8 cellular contexts compared by ENCODE assay signal in the genomic region with DNA sequence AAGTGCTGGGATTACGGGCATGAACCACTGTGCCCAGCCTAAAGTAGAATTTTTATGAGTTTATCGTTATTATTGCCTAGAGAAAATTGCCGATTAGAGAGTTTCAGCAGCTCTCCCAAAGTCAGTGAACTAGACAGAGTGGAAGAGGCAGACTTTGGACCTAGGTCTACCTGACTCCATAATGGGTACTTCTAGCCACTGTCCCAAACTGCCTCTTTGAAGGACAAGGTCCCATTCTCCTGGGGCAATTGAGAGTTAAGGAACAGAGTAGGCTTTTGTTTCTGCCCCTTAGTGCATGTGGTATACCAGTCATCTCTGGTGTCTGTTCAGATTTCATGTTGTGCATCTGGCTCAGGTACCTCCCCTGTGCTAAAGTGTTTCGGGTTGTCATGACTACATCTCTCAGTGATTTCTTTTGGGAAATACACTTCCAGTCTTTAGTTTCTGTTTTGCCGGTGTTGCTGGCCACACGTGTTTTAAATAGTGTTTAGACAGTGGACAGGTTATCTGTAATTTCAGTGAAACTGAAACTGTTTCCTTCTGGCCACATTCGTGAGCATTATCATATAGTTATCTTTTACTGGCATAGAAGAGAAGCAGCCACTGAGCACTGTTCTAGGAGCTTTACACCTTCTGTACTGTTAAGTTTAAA.
DNase-seq lines count a peak whose midpoint lies in the region; ATAC-seq and TF ChIP-seq lines count a peak whose summit lies in the region.

No MANE protein-coding gene starts in this region.

- no peaks in the 10 kb centered on the region for H3K9me3 ChIP-seq in DOHH2 (ENCODE audit: control insufficient read depth, insufficient read depth, low read length)

- ATAC-seq in GM19468 (IDR thresholded peaks at IDR 0.05; ENCODE audit: extremely low read depth, unreplicated experiment) (peak; percentile 94), HG03520 (IDR thresholded peaks at IDR 0.05; ENCODE audit: unreplicated experiment) (peak; percentile 95)

- H3K36me3 ChIP-seq in DOHH2 (ENCODE audit: control insufficient read depth, low read length): no peaks in the 10 kb centered on the region

- DNase-seq in epithelial cell of esophagus (ENCODE audit: low read depth): peak; percentile 10
- no peak for DNase-seq in HPDE6-E6E7 (ENCODE audit: extremely low spot score)
- no peak for DNase-seq in NCI-H146 treated with DMSO at 0.1 percent for 48 hours (lab: John Stamatoyannopoulos, UW; ENCODE audit: unreplicated experiment)
- no peak for DNase-seq in nucleus accumbens (lab: John Stamatoyannopoulos, UW)
- DNase-seq in NCI-H2227 (lab: John Stamatoyannopoulos, UW; ENCODE audit: unreplicated experiment): no peak

- H3F3A ChIP-seq in DOHH2 (ENCODE audit: control insufficient read depth, insufficient read depth): no peaks in the 10 kb centered on the region

- no peaks in the 10 kb centered on the region for H3K9me2 ChIP-seq in DOHH2 (replicated peaks; ENCODE audit: control insufficient read depth, low read length)

- no peaks in the 10 kb centered on the region for H4K20me1 ChIP-seq in DOHH2 (ENCODE audit: control insufficient read depth, insufficient read depth, low read depth, low read length)

- TF ChIP-seq CTCF in DOHH2 (IDR thresholded peaks at IDR 0.05; ENCODE audit: low read depth, low read length, poor library complexity, severe bottlenecking) (no peak), epithelial cell of esophagus (IDR thresholded peaks at IDR 0.05; ENCODE audit: insufficient read depth, low read depth, low read length, missing control alignments) (no peak)

- H3K27me3 ChIP-seq in DOHH2 (ENCODE audit: control insufficient read depth, low read length): no peaks in the 10 kb centered on the region

- H3K27ac ChIP-seq in DOHH2 (ENCODE audit: low read depth, low read length): no peak overlapping the region

- no peak overlapping the region for H3K4me3 ChIP-seq in DOHH2 (ENCODE audit: low read length)
- H3K4me3 ChIP-seq in epithelial cell of esophagus (ENCODE audit: low read length): no peak overlapping the region

- no peaks in the 10 kb centered on the region for H3K79me2 ChIP-seq in DOHH2 (ENCODE audit: control insufficient read depth, low read length)

- peak overlapping the region; percentile 26 for H3K4me2 ChIP-seq in DOHH2 (ENCODE audit: low read length)

- H3K4me1 ChIP-seq in DOHH2 (ENCODE audit: control insufficient read depth, low read length): peaks cover 12% of the 10 kb centered on the region
